Comparison of ENCODE assay signal across 21 cellular contexts in the genomic region with DNA sequence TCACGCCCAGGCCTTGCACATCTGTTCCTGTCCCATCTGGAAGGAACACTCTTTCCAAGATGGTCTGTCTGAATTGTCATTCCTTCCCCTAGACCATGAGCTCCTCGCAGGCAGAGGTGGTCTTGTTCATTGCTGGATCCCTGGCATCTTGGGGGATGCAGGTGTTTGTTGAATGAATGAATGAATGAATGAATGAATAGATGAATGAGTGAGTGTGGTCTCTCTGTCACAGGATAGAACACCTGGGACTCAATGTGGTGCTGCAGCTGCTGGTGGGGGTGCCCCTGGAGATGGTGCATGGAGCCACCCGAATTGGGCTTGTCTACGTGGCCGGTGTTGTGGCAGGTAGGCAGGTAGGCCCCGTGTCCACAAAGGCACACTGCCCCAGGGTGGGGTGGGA. TPM values are rescaled to one million over a fixed set of nuclear protein-coding genes. Genes with fewer than 3 reads are reported as not detected.
"Had no signal": no experiment of that assay in that cellular context is flagged by ENCODE, and none has a peak within 500 bp of the region (broad histone marks: within the 10 kb centered on the region; RNA-seq: fewer than 3 reads in every experiment).

No MANE protein-coding gene starts in this region.

- H3K4me3 ChIP-seq: esophagus squamous epithelium, hepatocyte, lung, psoas muscle, right lobe of liver, suprapubic skin, thyroid gland had no signal

- H3K4me1 Mint-ChIP-seq: stimulated activated effector memory CD8-positive, alpha-beta T cell treated with anti-CD3 and anti-CD28 coated beads, Interleukin-12 subunit alpha, Interleukin-12 subunit beta, amount 100 ng/mL, for 72 hours had no signal

- H3K27ac ChIP-seq: foreskin keratinocyte, psoas muscle, right lobe of liver, suprapubic skin, thyroid gland had no signal

- H3K9me3 Mint-ChIP-seq: naive B cell; nephron; stimulated activated effector memory CD8-positive, alpha-beta T cell treated with anti-CD3 and anti-CD28 coated beads, Interleukin-12 subunit alpha, Interleukin-12 subunit beta, amount 100 ng/mL, for 72 hours; type B pancreatic cell had no signal

- H3K27ac Mint-ChIP-seq: nephron; stimulated activated effector memory CD8-positive, alpha-beta T cell treated with anti-CD3 and anti-CD28 coated beads, Interleukin-12 subunit alpha, Interleukin-12 subunit beta, amount 100 ng/mL, for 72 hours; type B pancreatic cell had no signal

- H3K36me3 Mint-ChIP-seq: naive B cell; stimulated activated effector memory CD8-positive, alpha-beta T cell treated with anti-CD3 and anti-CD28 coated beads, Interleukin-12 subunit alpha, Interleukin-12 subunit beta, amount 100 ng/mL, for 72 hours; type B pancreatic cell had no signal

- H3K36me3 ChIP-seq: esophagus squamous epithelium, right lobe of liver, suprapubic skin, thyroid gland had no signal

- H3K27me3 ChIP-seq: esophagus squamous epithelium, hepatocyte, right lobe of liver, suprapubic skin, thyroid gland had no signal

- H3K4me1 ChIP-seq: foreskin keratinocyte, psoas muscle, suprapubic skin, thyroid gland had no signal

- H3K4me3 Mint-ChIP-seq: naive B cell; nephron; stimulated activated effector memory CD8-positive, alpha-beta T cell treated with anti-CD3 and anti-CD28 coated beads, Interleukin-12 subunit alpha, Interleukin-12 subunit beta, amount 100 ng/mL, for 72 hours; type B pancreatic cell had no signal

- DNase-seq: dermis blood vessel endothelial cell; esophagus squamous epithelium; foreskin keratinocyte; head of caudate nucleus; left colon; left ventricle myocardium superior; naive B cell; psoas muscle; right lobe of liver; stimulated activated CD4-positive, alpha-beta T cell treated with anti-CD3 and anti-CD28 coated beads, Interleukin-4, amount 100 ng/mL, for 1 hour; stimulated activated CD8-positive, alpha-beta memory T cell treated with anti-CD3 and anti-CD28 coated beads, Interleukin-4, amount 100 ng/mL, for 48 hours; stimulated activated naive CD8-positive, alpha-beta T cell treated with anti-CD3 and anti-CD28 coated beads, Interleukin-15, Interleukin-2, amounts not matched to agents 100 U/mL and 50 U/mL, for 24 hours; thyroid gland had no signal

- ATAC-seq: foreskin keratinocyte; left ventricle myocardium superior; psoas muscle; stimulated activated naive CD8-positive, alpha-beta T cell treated with anti-CD3 and anti-CD28 coated beads, Interleukin-15, Interleukin-2, amounts not matched to agents 100 U/mL and 50 U/mL, for 24 hours had no signal

- H3K9me3 ChIP-seq: esophagus squamous epithelium, psoas muscle, right lobe of liver, suprapubic skin, thyroid gland had no signal

RNA-seq across cellular contexts. Expression of gene RHBDL3, which starts 32.2 kb away (rescaled TPM):
- total RNA-seq: dermis blood vessel endothelial cell, epithelial cell of proximal tubule, foreskin keratinocyte, kidney epithelial cell had no signal
